In the genomic region with DNA sequence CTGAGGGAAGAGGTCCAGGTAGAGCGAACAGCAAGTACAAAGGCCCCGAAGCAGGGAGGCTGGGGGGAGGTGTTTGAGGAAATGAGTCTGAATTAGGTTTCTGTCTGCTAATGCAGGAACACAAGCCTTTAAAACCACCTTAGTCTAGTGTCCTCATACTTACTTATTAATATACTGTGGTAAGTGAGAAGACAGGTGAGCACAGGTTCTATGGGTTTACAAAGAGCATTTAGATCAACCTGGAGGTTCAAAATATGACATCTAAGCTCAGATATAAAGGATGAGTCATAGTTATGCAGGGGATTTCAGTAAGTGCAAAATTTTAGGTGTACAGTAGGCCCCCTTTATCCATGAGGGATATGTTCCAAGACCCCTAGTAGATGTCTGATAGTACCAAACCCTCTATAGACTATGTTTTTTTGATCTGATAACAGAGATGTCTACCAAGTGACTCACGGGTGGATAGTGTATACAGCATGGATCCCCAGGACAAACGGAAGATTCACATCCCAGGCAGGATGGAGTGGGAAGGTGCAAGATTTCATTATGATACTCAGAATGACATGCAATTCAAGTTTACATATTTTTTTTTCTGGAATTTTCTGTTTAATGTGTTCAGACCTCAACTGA, we compare ENCODE assay signal across 25 cellular contexts. TPM values are rescaled to one million over a fixed set of nuclear protein-coding genes. Genes with fewer than 3 reads are reported as not detected.
A peak's percentile ranks its signal among the peaks of the same experiment; 100 is the strongest.
DNase-seq lines count a peak whose midpoint lies in the region; ATAC-seq, FAIRE-seq and TF ChIP-seq lines count a peak whose summit lies in the region.
"Had no signal": no experiment of that assay in that cellular context is flagged by ENCODE, and none has a peak within 500 bp of the region (broad histone marks: within the 10 kb centered on the region; RNA-seq: fewer than 3 reads in every experiment).

No MANE protein-coding gene starts in this region.

- WGBS in SK-N-SH (ENCODE audit: low lambda C conversion rate) = 59% methylated on average over 4 of the region's 4 CpGs

- peak overlapping the region; percentile 37; the same call in 1 of the 2 replicates for H3K4me2 ChIP-seq in SK-N-SH

- H3K27me3 ChIP-seq in SK-N-SH (ENCODE audit: insufficient read depth) = no peaks in the 10 kb centered on the region
- H3K27me3 ChIP-seq in foreskin keratinocyte = no peaks in the 10 kb centered on the region

- no peaks in the 10 kb centered on the region for H3K9me3 ChIP-seq in SK-N-SH
- H3K9me3 ChIP-seq: thoracic aorta had no signal

- H3K36me3 ChIP-seq in SK-N-SH (replicated peaks in 1 of 2; ENCODE audit: control insufficient read depth in 1 of 2, insufficient read depth in 2 of 2, low read length in 1 of 2) = no peaks in the 10 kb centered on the region
- H3K36me3 ChIP-seq: thoracic aorta had no signal

- no peaks in the 10 kb centered on the region for H4K20me1 ChIP-seq in SK-N-SH (ENCODE audit: insufficient read depth)

- TF ChIP-seq CTCF in SK-N-SH (IDR thresholded peaks at IDR 0.05) (no peak), foreskin keratinocyte (conservative IDR thresholded peaks at IDR 0.05) (no peak)

- H3F3A ChIP-seq in SK-N-SH (replicated peaks; ENCODE audit: insufficient read depth) = peaks cover 18% of the 10 kb centered on the region

- POLR2A ChIA-PET in SK-N-SH (lab: Yijun Ruan, JAX) = no interaction called here

- no peaks in the 10 kb centered on the region for H3K9me2 ChIP-seq in SK-N-SH

- no peak for TF ChIP-seq RAD21 in SK-N-SH (IDR thresholded peaks at IDR 0.05; ENCODE audit: low read length)

- H3K4me1 ChIP-seq in SK-N-SH (ENCODE audit: control insufficient read depth in 1 of 2, insufficient read depth in 2 of 2, low read depth in 1 of 2, low read length in 1 of 2) (no peaks in the 10 kb centered on the region), foreskin keratinocyte (peaks cover 18% of the 10 kb centered on the region)

- no peak for FAIRE-seq in urothelium cell line (lab: Jason Lieb, UNC)
- FAIRE-seq: TTC549 had no signal

- H3K79me2 ChIP-seq in SK-N-SH (ENCODE audit: insufficient read depth) = no peaks in the 10 kb centered on the region

- no peak overlapping the region for H3K4me3 ChIP-seq in SK-N-SH (ENCODE audit: low read depth in 2 of 2, low read length in 1 of 2)
- H3K4me3 ChIP-seq: coronary artery, thoracic aorta had no signal

- ATAC-seq in SK-N-SH treated with all-trans-retinoic acid at 6 μM for 48 hours (no peak), foreskin keratinocyte (peak; percentile 81), HG03439 (IDR thresholded peaks at IDR 0.05; ENCODE audit: unreplicated experiment) (no peak)

- CTCF ChIA-PET in SK-N-SH (lab: Yijun Ruan, JAX) = interaction anchor here (1.4 kb wide), 1 partner anchor 18 kb away, joined by 3 read pairs; no protein-coding TSS in a partner anchor

- H3K27ac ChIP-seq in SK-N-SH (ENCODE audit: low read depth in 2 of 2, low read length in 1 of 2) = no peak overlapping the region
- peak overlapping the region; percentile 10 for H3K27ac ChIP-seq in foreskin keratinocyte
- H3K27ac ChIP-seq: 22Rv1, coronary artery, thoracic aorta had no signal

- no peak overlapping the region for H3K9ac ChIP-seq in SK-N-SH

- no peak for TF ChIP-seq EP300 in SK-N-SH (IDR thresholded peaks at IDR 0.05; ENCODE audit: borderline replicate concordance in 1 of 2, low read depth in 1 of 2, low read length in 1 of 2)

- 0 out of 2 replicates have a peak overlapping the region, but pooled peaks have one; percentile 25 for H2AFZ ChIP-seq in SK-N-SH (ENCODE audit: low read depth)

- DNase-seq in SK-N-SH = no peak
- DNase-seq in A172 (ENCODE audit: low spot score) = peak; percentile 22
- DNase-seq in RPMI7951 (ENCODE audit: low read depth) = peak; percentile 20
- DNase-seq in foreskin keratinocyte = peak; percentile 51 to 68
- DNase-seq in urothelium cell line (ENCODE audit: low spot score) = no peak
- no peak for DNase-seq in stimulated activated CD4-positive, alpha-beta T cell treated with anti-CD3 and anti-CD28 coated beads, Interleukin-15, amount 100 ng/mL, for 24 hours
- DNase-seq: activated CD4-positive, alpha-beta memory T cell treated with anti-CD3 and anti-CD28 coated beads for 36 hours; activated CD4-positive, CD25-positive, alpha-beta regulatory T cell; activated CD8-positive, alpha-beta memory T cell treated with anti-CD3 and anti-CD28 coated beads, Interleukin-2, amount 50 U/mL, for 48 hours; aorta; Calu3; CD4-positive, CD25-positive, alpha-beta regulatory T cell; DMS79; effector memory CD4-positive, alpha-beta T cell; KBM-7; NCI-H1092 treated with DMSO at 0.1 percent for 48 hours; NCI-H1694 treated with DMSO at 0.1 percent for 48 hours; RPMI8226; stimulated activated naive CD4-positive, alpha-beta T cell had no signal

TF ChIP-seq in SK-N-SH, 30 proteins besides CTCF, POLR2A, EP300 and RAD21:
- TF ChIP-seq, protein P1, sequence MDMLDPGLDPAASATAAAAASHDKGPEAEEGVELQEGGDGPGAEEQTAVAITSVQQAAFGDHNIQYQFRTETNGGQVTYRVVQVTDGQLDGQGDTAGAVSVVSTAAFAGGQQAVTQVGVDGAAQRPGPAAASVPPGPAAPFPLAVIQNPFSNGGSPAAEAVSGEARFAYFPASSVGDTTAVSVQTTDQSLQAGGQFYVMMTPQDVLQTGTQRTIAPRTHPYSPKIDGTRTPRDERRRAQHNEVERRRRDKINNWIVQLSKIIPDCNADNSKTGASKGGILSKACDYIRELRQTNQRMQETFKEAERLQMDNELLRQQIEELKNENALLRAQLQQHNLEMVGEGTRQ (IDR thresholded peaks at IDR 0.05; ENCODE audit: borderline replicate concordance, low read depth, low read length) = no peak
- peak; percentile 12; the same call in 1 of the 2 replicates for TF ChIP-seq JUND (IDR thresholded peaks at IDR 0.05)

TF ChIP-seq in SK-N-SH treated with all-trans-retinoic acid at 6 μM for 48 hours, 23 proteins besides CTCF, POLR2A, EP300 and RAD21:
- TF ChIP-seq, protein P2, sequence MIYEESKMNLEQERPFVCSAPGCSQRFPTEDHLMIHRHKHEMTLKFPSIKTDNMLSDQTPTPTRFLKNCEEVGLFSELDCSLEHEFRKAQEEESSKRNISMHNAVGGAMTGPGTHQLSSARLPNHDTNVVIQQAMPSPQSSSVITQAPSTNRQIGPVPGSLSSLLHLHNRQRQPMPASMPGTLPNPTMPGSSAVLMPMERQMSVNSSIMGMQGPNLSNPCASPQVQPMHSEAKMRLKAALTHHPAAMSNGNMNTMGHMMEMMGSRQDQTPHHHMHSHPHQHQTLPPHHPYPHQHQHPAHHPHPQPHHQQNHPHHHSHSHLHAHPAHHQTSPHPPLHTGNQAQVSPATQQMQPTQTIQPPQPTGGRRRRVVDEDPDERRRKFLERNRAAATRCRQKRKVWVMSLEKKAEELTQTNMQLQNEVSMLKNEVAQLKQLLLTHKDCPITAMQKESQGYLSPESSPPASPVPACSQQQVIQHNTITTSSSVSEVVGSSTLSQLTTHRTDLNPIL (CRISPR knock-in tag; IDR thresholded peaks at IDR 0.05; ENCODE audit: low read depth) = no peak
- TF ChIP-seq GLIS3 (CRISPR knock-in tag; IDR thresholded peaks at IDR 0.05) = no peak
- TF ChIP-seq, protein P3, sequence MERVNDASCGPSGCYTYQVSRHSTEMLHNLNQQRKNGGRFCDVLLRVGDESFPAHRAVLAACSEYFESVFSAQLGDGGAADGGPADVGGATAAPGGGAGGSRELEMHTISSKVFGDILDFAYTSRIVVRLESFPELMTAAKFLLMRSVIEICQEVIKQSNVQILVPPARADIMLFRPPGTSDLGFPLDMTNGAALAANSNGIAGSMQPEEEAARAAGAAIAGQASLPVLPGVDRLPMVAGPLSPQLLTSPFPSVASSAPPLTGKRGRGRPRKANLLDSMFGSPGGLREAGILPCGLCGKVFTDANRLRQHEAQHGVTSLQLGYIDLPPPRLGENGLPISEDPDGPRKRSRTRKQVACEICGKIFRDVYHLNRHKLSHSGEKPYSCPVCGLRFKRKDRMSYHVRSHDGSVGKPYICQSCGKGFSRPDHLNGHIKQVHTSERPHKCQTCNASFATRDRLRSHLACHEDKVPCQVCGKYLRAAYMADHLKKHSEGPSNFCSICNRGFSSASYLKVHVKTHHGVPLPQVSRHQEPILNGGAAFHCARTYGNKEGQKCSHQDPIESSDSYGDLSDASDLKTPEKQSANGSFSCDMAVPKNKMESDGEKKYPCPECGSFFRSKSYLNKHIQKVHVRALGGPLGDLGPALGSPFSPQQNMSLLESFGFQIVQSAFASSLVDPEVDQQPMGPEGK (CRISPR knock-in tag; IDR thresholded peaks at IDR 0.05; ENCODE audit: borderline replicate concordance) = no peak

RNA-seq across cellular contexts. Expression of a gene that starts 18.1 kb away (rescaled TPM):
- polyA plus RNA-seq in SK-N-SH (2012; rRNA removed) (42.2 and 56.9 TPM in 2 replicates), foreskin keratinocyte (39.1 and 41.7 TPM in 2 replicates)
- 68.2 and 82.9 TPM in 2 replicates for polyA plus RNA-seq in SK-N-SH (2012; cell fraction: cytosol; rRNA removed)
- polyA plus RNA-seq in SK-N-SH (2012; cell fraction: nucleus; rRNA removed) = 17.8 and 23.5 TPM in 2 replicates
- 37.6 and 40.4 TPM in 2 replicates for total RNA-seq in A172 (2014; rRNA removed; shearing (Covaris generic))
- total RNA-seq in RPMI7951 (2014; rRNA removed; shearing (Covaris generic)) = 30.8 and 39.3 TPM in 2 replicates
- 35.3 and 37.4 TPM in 2 replicates for total RNA-seq in foreskin keratinocyte

Comparison
In these comparisons a context has a peak if more than half of its experiments do, and no peak if none do; other contexts are left out.
1. DNase-seq: peak in A172 (single experiment), RPMI7951 (single experiment) and foreskin keratinocyte (2 of 2); none in SK-N-SH (single experiment), urothelium cell line (single experiment) and stimulated activated CD4-positive, alpha-beta T cell treated with anti-CD3 and anti-CD28 coated beads, Interleukin-15, amount 100 ng/mL, for 24 hours (single experiment).